ENCODE assay signal across 1 cellular context in genomic region chr7:55550010-55550409, GRCh38.
TF ChIP-seq lines count a peak whose summit lies in the region.

No MANE protein-coding gene starts in this region.

TF ChIP-seq in GM23338, 12 proteins besides CTCF, POLR2A, EP300 and RAD21 (continued from another document):
- TF ChIP-seq, protein P1, sequence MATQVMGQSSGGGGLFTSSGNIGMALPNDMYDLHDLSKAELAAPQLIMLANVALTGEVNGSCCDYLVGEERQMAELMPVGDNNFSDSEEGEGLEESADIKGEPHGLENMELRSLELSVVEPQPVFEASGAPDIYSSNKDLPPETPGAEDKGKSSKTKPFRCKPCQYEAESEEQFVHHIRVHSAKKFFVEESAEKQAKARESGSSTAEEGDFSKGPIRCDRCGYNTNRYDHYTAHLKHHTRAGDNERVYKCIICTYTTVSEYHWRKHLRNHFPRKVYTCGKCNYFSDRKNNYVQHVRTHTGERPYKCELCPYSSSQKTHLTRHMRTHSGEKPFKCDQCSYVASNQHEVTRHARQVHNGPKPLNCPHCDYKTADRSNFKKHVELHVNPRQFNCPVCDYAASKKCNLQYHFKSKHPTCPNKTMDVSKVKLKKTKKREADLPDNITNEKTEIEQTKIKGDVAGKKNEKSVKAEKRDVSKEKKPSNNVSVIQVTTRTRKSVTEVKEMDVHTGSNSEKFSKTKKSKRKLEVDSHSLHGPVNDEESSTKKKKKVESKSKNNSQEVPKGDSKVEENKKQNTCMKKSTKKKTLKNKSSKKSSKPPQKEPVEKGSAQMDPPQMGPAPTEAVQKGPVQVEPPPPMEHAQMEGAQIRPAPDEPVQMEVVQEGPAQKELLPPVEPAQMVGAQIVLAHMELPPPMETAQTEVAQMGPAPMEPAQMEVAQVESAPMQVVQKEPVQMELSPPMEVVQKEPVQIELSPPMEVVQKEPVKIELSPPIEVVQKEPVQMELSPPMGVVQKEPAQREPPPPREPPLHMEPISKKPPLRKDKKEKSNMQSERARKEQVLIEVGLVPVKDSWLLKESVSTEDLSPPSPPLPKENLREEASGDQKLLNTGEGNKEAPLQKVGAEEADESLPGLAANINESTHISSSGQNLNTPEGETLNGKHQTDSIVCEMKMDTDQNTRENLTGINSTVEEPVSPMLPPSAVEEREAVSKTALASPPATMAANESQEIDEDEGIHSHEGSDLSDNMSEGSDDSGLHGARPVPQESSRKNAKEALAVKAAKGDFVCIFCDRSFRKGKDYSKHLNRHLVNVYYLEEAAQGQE (IDR thresholded peaks at IDR 0.05; ENCODE audit: unreplicated experiment) = no peak
- TF ChIP-seq POLR2AphosphoS5 (IDR thresholded peaks at IDR 0.05; ENCODE audit: low read depth) (no peak), NANOG (IDR thresholded peaks at IDR 0.05; ENCODE audit: borderline replicate concordance) (no peak), EZH2 (IDR thresholded peaks at IDR 0.05; ENCODE audit: low read depth, unreplicated experiment) (no peak), ETS1 (IDR thresholded peaks at IDR 0.05) (no peak), STAT1 (IDR thresholded peaks at IDR 0.05; ENCODE audit: unreplicated experiment) (no peak), EZH2phosphoT487 (IDR thresholded peaks at IDR 0.05; ENCODE audit: unreplicated experiment) (no peak), JUNB (IDR thresholded peaks at IDR 0.05; ENCODE audit: unreplicated experiment) (no peak)
